In genomic region chr4:89586864-89587263, GRCh38 we compare ENCODE assay signal across 12 cellular contexts.
DNase-seq lines count a peak whose midpoint lies in the region; ATAC-seq, FAIRE-seq and TF ChIP-seq lines count a peak whose summit lies in the region.
"Had no signal": no experiment of that assay in that cellular context is flagged by ENCODE, and none has a peak within 500 bp of the region (broad histone marks: within the 10 kb centered on the region; RNA-seq: fewer than 3 reads in every experiment).

No MANE protein-coding gene starts in this region.

- DNase-seq in A549 (ENCODE audit: low read depth in 1 of 2, low spot score in 1 of 2) = peak in 1 of 2 experiments; percentile 1
- DNase-seq in GM03348 (ENCODE audit: low spot score) = peak; percentile 5
- DNase-seq in OCI-M1 (lab: John Stamatoyannopoulos, UW) = peak; percentile 59
- peak; percentile 9 to 67 for DNase-seq in fibroblast of lung (ENCODE audit: low read depth in 2 of 2)
- DNase-seq in colonic mucosa = no peak
- DNase-seq in esophagus muscularis mucosa (ENCODE audit: extremely low spot score) = no peak
- no peak for DNase-seq in H7
- DNase-seq: activated B cell treated with CpG ODN at 0.5 μM for 24 hours, body of pancreas, GDM1, left ventricle myocardium superior had no signal

- WGBS in A549 (ENCODE audit: missing lambda C conversion rate) = 5% methylated on average over 2 of the region's 2 CpGs
- WGBS in esophagus muscularis mucosa = 38% methylated on average over 2 of the region's 2 CpGs

- POLR2A ChIA-PET in A549 (lab: Yijun Ruan, JAX) = no interaction called here

- TF ChIP-seq POLR2A in A549 (IDR thresholded peaks at IDR 0.05; ENCODE audit: low read length) = no peak
- TF ChIP-seq POLR2A in esophagus muscularis mucosa (IDR thresholded peaks at IDR 0.05; ENCODE audit: low read depth) = no peak

- H3K9ac ChIP-seq in fibroblast of lung (ENCODE audit: insufficient read depth, low read length) (no peak overlapping the region), colonic mucosa (ENCODE audit: low read depth in 2 of 2, low read length in 2 of 2) (no peak overlapping the region)

- peak in 1 of 2 experiments; percentile 17; a peak in 1 of 5 replicates for TF ChIP-seq RAD21 in A549 (conservative IDR thresholded peaks at IDR 0.05 in 1 of 2, IDR thresholded peaks at IDR 0.05 in 1 of 2)

- H3K4me2 ChIP-seq in A549 (no peak overlapping the region), fibroblast of lung (ENCODE audit: extremely low read depth, insufficient read depth, low read length) (no peak overlapping the region)

- no peaks in the 10 kb centered on the region for H3K36me3 ChIP-seq in fibroblast of lung (ENCODE audit: control insufficient read depth, insufficient read depth, low read length)
- no peaks in the 10 kb centered on the region for H3K36me3 ChIP-seq in colonic mucosa
- H3K36me3 ChIP-seq in esophagus muscularis mucosa = no peaks in the 10 kb centered on the region
- no peaks in the 10 kb centered on the region for H3K36me3 ChIP-seq in H7 (replicated peaks; ENCODE audit: control insufficient read depth, insufficient read depth, low read length)

- CTCF ChIA-PET in A549 (lab: Yijun Ruan, JAX) = no interaction called here

- no peak overlapping the region for H2AFZ ChIP-seq in fibroblast of lung (ENCODE audit: low read length)

- no peaks in the 10 kb centered on the region for H3K79me2 ChIP-seq in fibroblast of lung (ENCODE audit: control insufficient read depth, insufficient read depth, low read length)

- H3K27me3 ChIP-seq in fibroblast of lung (ENCODE audit: control insufficient read depth, insufficient read depth, low read length) = no peaks in the 10 kb centered on the region
- no peaks in the 10 kb centered on the region for H3K27me3 ChIP-seq in colonic mucosa
- no peaks in the 10 kb centered on the region for H3K27me3 ChIP-seq in esophagus muscularis mucosa
- peaks cover 18% of the 10 kb centered on the region; the same call in 1 of the 2 replicates for H3K27me3 ChIP-seq in H7 (ENCODE audit: control insufficient read depth, insufficient read depth, low read length)
- H3K27me3 ChIP-seq: body of pancreas had no signal

- H3K27ac ChIP-seq in A549 (no peak overlapping the region), fibroblast of lung (ENCODE audit: insufficient read depth, low read length) (no peak overlapping the region), colonic mucosa (no peak overlapping the region), esophagus muscularis mucosa (replicated peaks in 1 of 4) (no peak overlapping the region)
- H3K27ac ChIP-seq: body of pancreas had no signal

- intact Hi-C loops in colonic mucosa (cut with DNase I) (no loop called here), esophagus muscularis mucosa (cut with DNase I) (no loop called here)

- no peak for FAIRE-seq in A549 (lab: Jason Lieb, UNC)

- H3K9me3 ChIP-seq in A549 = no peaks in the 10 kb centered on the region
- no peaks in the 10 kb centered on the region for H3K9me3 ChIP-seq in fibroblast of lung (ENCODE audit: control insufficient read depth, insufficient read depth, low read depth, low read length)
- H3K9me3 ChIP-seq in colonic mucosa = no peaks in the 10 kb centered on the region
- no peaks in the 10 kb centered on the region for H3K9me3 ChIP-seq in esophagus muscularis mucosa
- H3K9me3 ChIP-seq: body of pancreas had no signal

- TF ChIP-seq CTCF in A549 (IDR thresholded peaks at IDR 0.05) = 0 out of 3 replicates have a peak, but pooled peaks have one; percentile 22
- TF ChIP-seq CTCF in fibroblast of lung (conservative IDR thresholded peaks at IDR 0.05 in 1 of 2, IDR thresholded peaks at IDR 0.05 in 1 of 2; ENCODE audit: low read depth in 1 of 2, low read length in 2 of 2) = peak; percentile 5 to 30
- TF ChIP-seq CTCF in colonic mucosa (IDR thresholded peaks at IDR 0.05) = no peak
- no peak for TF ChIP-seq CTCF in esophagus muscularis mucosa (IDR thresholded peaks at IDR 0.05)

- TF ChIP-seq EP300 in A549 (IDR thresholded peaks at IDR 0.05) (no peak), esophagus muscularis mucosa (IDR thresholded peaks at IDR 0.05) (no peak)

- H3K4me3 ChIP-seq in A549 (no peak overlapping the region), fibroblast of lung (replicated peaks in 1 of 4; ENCODE audit: control extremely low read depth in 1 of 4, insufficient read depth in 1 of 4, low read depth in 3 of 4, low read length in 4 of 4) (no peak overlapping the region), colonic mucosa (no peak overlapping the region), esophagus muscularis mucosa (no peak overlapping the region), H7 (ENCODE audit: insufficient read depth, low read depth, low read length) (no peak overlapping the region)
- H3K4me3 ChIP-seq: body of pancreas had no signal

- no peaks in the 10 kb centered on the region for H4K20me1 ChIP-seq in fibroblast of lung (ENCODE audit: control insufficient read depth, extremely low read depth, insufficient read depth, low read length)

- H3K4me1 ChIP-seq in A549 = no peaks in the 10 kb centered on the region
- no peaks in the 10 kb centered on the region for H3K4me1 ChIP-seq in fibroblast of lung (ENCODE audit: control insufficient read depth, extremely low read depth, insufficient read depth, low read length)
- no peaks in the 10 kb centered on the region for H3K4me1 ChIP-seq in colonic mucosa
- no peaks in the 10 kb centered on the region for H3K4me1 ChIP-seq in esophagus muscularis mucosa
- H3K4me1 ChIP-seq: body of pancreas had no signal

- ATAC-seq in A549 = no peak
- ATAC-seq in HG02623 (IDR thresholded peaks at IDR 0.05; ENCODE audit: unreplicated experiment) = no peak
- ATAC-seq: body of pancreas had no signal

TF ChIP-seq in A549, 52 proteins besides CTCF, POLR2A, EP300 and RAD21:
- TF ChIP-seq MYC (IDR thresholded peaks at IDR 0.05; ENCODE audit: borderline replicate concordance, low read length) (no peak), BHLHE40 (IDR thresholded peaks at IDR 0.05; ENCODE audit: low read depth, low read length) (no peak), NFE2L2 (conservative IDR thresholded peaks at IDR 0.05; ENCODE audit: low read length) (no peak), RFX5 (IDR thresholded peaks at IDR 0.05) (no peak), KDM1A (IDR thresholded peaks at IDR 0.05; ENCODE audit: low read depth) (no peak), NR3C1 (IDR thresholded peaks at IDR 0.05) (no peak), MAFK (IDR thresholded peaks at IDR 0.05; ENCODE audit: partially characterized antibody) (no peak), HOXB13 (CRISPR knock-in tag; IDR thresholded peaks at IDR 0.05; ENCODE audit: low read depth) (no peak), ZFP36 (IDR thresholded peaks at IDR 0.05; ENCODE audit: borderline replicate concordance, partially characterized antibody) (no peak), BCL3 (IDR thresholded peaks at IDR 0.05) (no peak), EHMT2 (IDR thresholded peaks at IDR 0.05; ENCODE audit: low read depth) (no peak), MAZ (IDR thresholded peaks at IDR 0.05; ENCODE audit: borderline replicate concordance, low read depth, low read length) (no peak), USF2 (IDR thresholded peaks at IDR 0.05) (no peak)
- TF ChIP-seq, protein P1, sequence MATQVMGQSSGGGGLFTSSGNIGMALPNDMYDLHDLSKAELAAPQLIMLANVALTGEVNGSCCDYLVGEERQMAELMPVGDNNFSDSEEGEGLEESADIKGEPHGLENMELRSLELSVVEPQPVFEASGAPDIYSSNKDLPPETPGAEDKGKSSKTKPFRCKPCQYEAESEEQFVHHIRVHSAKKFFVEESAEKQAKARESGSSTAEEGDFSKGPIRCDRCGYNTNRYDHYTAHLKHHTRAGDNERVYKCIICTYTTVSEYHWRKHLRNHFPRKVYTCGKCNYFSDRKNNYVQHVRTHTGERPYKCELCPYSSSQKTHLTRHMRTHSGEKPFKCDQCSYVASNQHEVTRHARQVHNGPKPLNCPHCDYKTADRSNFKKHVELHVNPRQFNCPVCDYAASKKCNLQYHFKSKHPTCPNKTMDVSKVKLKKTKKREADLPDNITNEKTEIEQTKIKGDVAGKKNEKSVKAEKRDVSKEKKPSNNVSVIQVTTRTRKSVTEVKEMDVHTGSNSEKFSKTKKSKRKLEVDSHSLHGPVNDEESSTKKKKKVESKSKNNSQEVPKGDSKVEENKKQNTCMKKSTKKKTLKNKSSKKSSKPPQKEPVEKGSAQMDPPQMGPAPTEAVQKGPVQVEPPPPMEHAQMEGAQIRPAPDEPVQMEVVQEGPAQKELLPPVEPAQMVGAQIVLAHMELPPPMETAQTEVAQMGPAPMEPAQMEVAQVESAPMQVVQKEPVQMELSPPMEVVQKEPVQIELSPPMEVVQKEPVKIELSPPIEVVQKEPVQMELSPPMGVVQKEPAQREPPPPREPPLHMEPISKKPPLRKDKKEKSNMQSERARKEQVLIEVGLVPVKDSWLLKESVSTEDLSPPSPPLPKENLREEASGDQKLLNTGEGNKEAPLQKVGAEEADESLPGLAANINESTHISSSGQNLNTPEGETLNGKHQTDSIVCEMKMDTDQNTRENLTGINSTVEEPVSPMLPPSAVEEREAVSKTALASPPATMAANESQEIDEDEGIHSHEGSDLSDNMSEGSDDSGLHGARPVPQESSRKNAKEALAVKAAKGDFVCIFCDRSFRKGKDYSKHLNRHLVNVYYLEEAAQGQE (IDR thresholded peaks at IDR 0.05) = no peak

Comparison
In these comparisons a context has a peak if more than half of its experiments do, and no peak if none do; other contexts are left out.
1. DNase-seq: peak in GM03348 (single experiment), OCI-M1 (single experiment) and fibroblast of lung (2 of 2); none in colonic mucosa (single experiment), esophagus muscularis mucosa (single experiment) and H7 (single experiment).
2. CTCF ChIP-seq: peak in A549 (single experiment) and fibroblast of lung (2 of 2); none in colonic mucosa (single experiment) and esophagus muscularis mucosa (0 of 3).